Comparison of ENCODE assay signal across 20 cellular contexts in genomic region chr12:112314981-112315380, GRCh38.
A peak's percentile ranks its signal among the peaks of the same experiment; 100 is the strongest.
DNase-seq lines count a peak whose midpoint lies in the region; ATAC-seq and TF ChIP-seq lines count a peak whose summit lies in the region.
"Had no signal": no experiment of that assay in that cellular context is flagged by ENCODE, and none has a peak within 500 bp of the region (broad histone marks: within the 10 kb centered on the region; RNA-seq: fewer than 3 reads in every experiment).

No MANE protein-coding gene starts in this region.

- DNase-seq in ELR (ENCODE audit: low read depth) (peak; percentile 8), NCI-H69 (lab: John Stamatoyannopoulos, UW) (peak; percentile 65), brain microvascular endothelial cell (peak; percentile 3), non-pigmented ciliary epithelial cell (ENCODE audit: low read depth) (peak; percentile 10), coronary artery (ENCODE audit: low spot score) (no peak), cerebellar cortex (ENCODE audit: low spot score) (no peak)
- DNase-seq: activated CD4-positive, alpha-beta memory T cell treated with anti-CD3 and anti-CD28 coated beads, Interleukin-2, amount 10 ng/mL, durations not matched to agents 7 days and 5 days; activated naive CD8-positive, alpha-beta T cell treated with anti-CD3 and anti-CD28 coated beads for 36 hours; CD4-positive, alpha-beta T cell; Karpas-422; kidney; NCI-H1930; NCI-H446 treated with DMSO at 0.1 percent for 48 hours; NK-92 treated with Interleukin-12 subunit alpha and Interleukin-12 subunit beta, amount 100 ng/mL, for 24 hours; T-helper 1 cell; transverse colon had no signal

- ATAC-seq in GM21737 (IDR thresholded peaks at IDR 0.05; ENCODE audit: unreplicated experiment), result no peak
- ATAC-seq in GM21786 (IDR thresholded peaks at IDR 0.05; ENCODE audit: unreplicated experiment), result no peak
- ATAC-seq: activated CD4-positive, CD25-positive, alpha-beta regulatory T cell treated with anti-CD3 and anti-CD28 coated beads, Interleukin-2, amount 50 U/mL, for 24 hours had no signal

- in situ Hi-C loops in brain microvascular endothelial cell (cut with HindIII; ENCODE audit: low pct_ligation_motif_present, low sequenced_read_pairs), result no loop called here

- H3K36me3 ChIP-seq in brain microvascular endothelial cell (replicated peaks), result no peaks in the 10 kb centered on the region
- H3K36me3 ChIP-seq: neural progenitor cell had no signal

- H3K27ac ChIP-seq in brain microvascular endothelial cell (no peak overlapping the region), coronary artery (no peak overlapping the region)
- H3K27ac ChIP-seq: neural progenitor cell, transverse colon had no signal

- H3K4me3 ChIP-seq in brain microvascular endothelial cell (ENCODE audit: low read depth, low read length), result no peak overlapping the region
- no peak overlapping the region for H3K4me3 ChIP-seq in coronary artery
- H3K4me3 ChIP-seq: neural progenitor cell, transverse colon had no signal

- no peaks in the 10 kb centered on the region for H3K27me3 ChIP-seq in brain microvascular endothelial cell (replicated peaks)
- H3K27me3 ChIP-seq: neural progenitor cell, transverse colon had no signal

- TF ChIP-seq CTCF in brain microvascular endothelial cell (IDR thresholded peaks at IDR 0.05; ENCODE audit: low read depth, low read length, missing control alignments) (no peak), coronary artery (IDR thresholded peaks at IDR 0.05) (no peak)

Comparison
In these comparisons a context has a peak if more than half of its experiments do, and no peak if none do; other contexts are left out.
1. DNase-seq: peak in ELR (single experiment), NCI-H69 (single experiment), brain microvascular endothelial cell (single experiment) and non-pigmented ciliary epithelial cell (single experiment); none in coronary artery (single experiment) and cerebellar cortex (single experiment).